In genomic region chr1:115991909-115992308, GRCh38 we compare ENCODE assay signal across 10 cellular contexts. TPM values are rescaled to one million over a fixed set of nuclear protein-coding genes. Genes with fewer than 3 reads are reported as not detected.
DNase-seq lines count a peak whose midpoint lies in the region; ATAC-seq lines count a peak whose summit lies in the region.
"Had no signal": no experiment of that assay in that cellular context is flagged by ENCODE, and none has a peak within 500 bp of the region (broad histone marks: within the 10 kb centered on the region; RNA-seq: fewer than 3 reads in every experiment).

No MANE protein-coding gene starts in this region.

- H3K9me3 ChIP-seq in HAP-1: peaks cover under 1% of the 10 kb centered on the region; the same call in 1 of the 2 replicates
- H3K9me3 ChIP-seq: Caco-2 had no signal

- peak overlapping the region in 8 of 10 donors; percentile 13 to 82 (median 54) for H3K27ac Mint-ChIP-seq in naive thymus-derived CD8-positive, alpha-beta T cell

- H3K4me1 Mint-ChIP-seq in naive thymus-derived CD8-positive, alpha-beta T cell: peaks cover 2 to 14% (median 10%) of the 10 kb centered on the region in 4 donors

- peak overlapping the region in 6 of 10 donors; percentile 12 to 58 (median 50) for H3K4me3 Mint-ChIP-seq in naive thymus-derived CD8-positive, alpha-beta T cell
- H3K4me3 Mint-ChIP-seq: CD8-positive, alpha-beta memory T cell had no signal

- POLR2A ChIA-PET in naive thymus-derived CD8-positive, alpha-beta T cell (lab: Charles Lee): no interaction called here

- no peaks in the 10 kb centered on the region for H3K27me3 ChIP-seq in HAP-1 (ENCODE audit: low read depth)

- peaks cover 0 to 5% (median 0%) of the 10 kb centered on the region in 3 donors for H3K36me3 Mint-ChIP-seq in naive thymus-derived CD8-positive, alpha-beta T cell

- H3K36me3 ChIP-seq in HAP-1 (replicated peaks): peaks cover 7% of the 10 kb centered on the region

- peaks cover 0 to 7% (median 3%) of the 10 kb centered on the region in 9 donors for H3K9me3 Mint-ChIP-seq in naive thymus-derived CD8-positive, alpha-beta T cell

- no peak overlapping the region for H3K4me3 ChIP-seq in HAP-1
- H3K4me3 ChIP-seq: GM23248 had no signal

- peak; percentile 54 to 70 for ATAC-seq in naive thymus-derived CD8-positive, alpha-beta T cell
- ATAC-seq in HG03432 (IDR thresholded peaks at IDR 0.05; ENCODE audit: unreplicated experiment): no peak

- peaks cover 2 to 9% (median 7%) of the 10 kb centered on the region in 5 donors for H3K27me3 Mint-ChIP-seq in naive thymus-derived CD8-positive, alpha-beta T cell

- H3K27ac ChIP-seq in caudate nucleus (ENCODE audit: low read depth, low read length): peak overlapping the region; percentile 32
- H3K27ac ChIP-seq: GM23248 had no signal

- DNase-seq in HAP-1 (ENCODE audit: low spot score in 2 of 2) (peak; percentile 57 to 69), caudate nucleus (lab: John Stamatoyannopoulos, UW) (peak in 1 of 61 donors; percentile 18), DMS 273 treated with DMSO at 0.1 percent for 48 hours (lab: John Stamatoyannopoulos, UW) (no peak)
- peak in 3 of 10 donors; percentile 12 to 52 (median 40) for DNase-seq in naive thymus-derived CD8-positive, alpha-beta T cell
- no peak for DNase-seq in effector CD8-positive, alpha-beta T cell (lab: John Stamatoyannopoulos, UW)
- DNase-seq: Caco-2, DMS53, GM23248 had no signal

- in situ Hi-C loops in HAP-1 (cut with MboI; ENCODE audit: low sequenced_read_pairs): no loop called here

- peaks cover 35% of the 10 kb centered on the region for H3K4me1 ChIP-seq in HAP-1
- H3K4me1 ChIP-seq: Caco-2 had no signal

RNA-seq across cellular contexts. Expression of gene SLC22A15, which starts 15.6 kb away (rescaled TPM):
- total RNA-seq in naive thymus-derived CD8-positive, alpha-beta T cell: under 1 TPM; 0.27 to 0.39 TPM
- polyA plus RNA-seq in naive thymus-derived CD8-positive, alpha-beta T cell: not detected
- polyA plus RNA-seq: CD8-positive, alpha-beta memory T cell had no signal

Comparison
In these comparisons a context has a peak if more than half of its experiments do, and no peak if none do; other contexts are left out.
1. DNase-seq: peak in HAP-1 (2 of 2); none in DMS 273 treated with DMSO at 0.1 percent for 48 hours (single experiment) and effector CD8-positive, alpha-beta T cell (single experiment).